Comparison of ENCODE assay signal across 1 cellular context in genomic region chr17:63162406-63163157, GRCh38.
TF ChIP-seq lines count a peak whose summit lies in the region.

No MANE protein-coding gene starts in this region.

TF ChIP-seq in K562, 482 proteins besides CTCF, POLR2A, EP300 and RAD21 (continued from another document):
- TF ChIP-seq ATF6 (CRISPR knock-in tag; IDR thresholded peaks at IDR 0.05), result no peak
- no peak for TF ChIP-seq BMI1 (IDR thresholded peaks at IDR 0.05; ENCODE audit: low read length)
- 0 out of 2 replicates have a peak, but pooled peaks have one; percentile 4 for TF ChIP-seq CBFA2T3 (IDR thresholded peaks at IDR 0.05)
- TF ChIP-seq KDM5B (IDR thresholded peaks at IDR 0.05; ENCODE audit: insufficient replicate concordance, low read depth, low read length), result no peak
- TF ChIP-seq ZBTB8A (IDR thresholded peaks at IDR 0.05; ENCODE audit: partially characterized antibody), result no peak
- TF ChIP-seq NONO (IDR thresholded peaks at IDR 0.05; ENCODE audit: low read depth in 2 of 2, low read length in 1 of 2), result no peak
- TF ChIP-seq NFXL1 (CRISPR knock-in tag; IDR thresholded peaks at IDR 0.05), result no peak
- no peak for TF ChIP-seq NCOR1 (IDR thresholded peaks at IDR 0.05)
